ENCODE assay signal across 21 cellular contexts in the genomic region with DNA sequence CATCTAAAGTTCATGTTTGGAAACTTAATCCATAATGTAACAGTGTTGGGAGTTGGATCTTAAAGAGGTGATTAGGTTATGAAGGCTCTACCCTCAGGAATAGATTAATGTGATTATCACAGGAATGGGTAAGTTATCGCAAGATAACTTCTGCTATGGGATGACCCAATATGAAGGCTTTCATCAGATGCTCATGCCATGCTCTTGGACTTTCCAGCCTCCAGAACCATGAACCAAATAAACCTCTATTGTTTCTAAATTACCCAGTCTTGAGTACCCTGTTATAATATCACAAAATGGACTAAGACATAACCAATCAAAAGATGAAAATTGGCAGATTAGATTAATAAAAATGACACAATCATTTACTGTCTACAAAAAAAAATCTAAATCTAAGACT.
DNase-seq lines count a peak whose midpoint lies in the region; ATAC-seq, FAIRE-seq and TF ChIP-seq lines count a peak whose summit lies in the region.
"Had no signal": no experiment of that assay in that cellular context is flagged by ENCODE, and none has a peak within 500 bp of the region (broad histone marks: within the 10 kb centered on the region; RNA-seq: fewer than 3 reads in every experiment).

No MANE protein-coding gene starts in this region.

- no peak for FAIRE-seq in HepG2 (lab: Jason Lieb, UNC)
- FAIRE-seq in GM12878 (lab: Jason Lieb, UNC), result peak; percentile 13
- FAIRE-seq in keratinocyte (lab: Jason Lieb, UNC), result peak; percentile 5
- FAIRE-seq: A549, D721Med, GM12891, GM19239 had no signal

- in situ Hi-C loops in HepG2 (cut with HindIII; ENCODE audit: extremely low pct_ligation_motif_present, low pct_unique_long_range_greater_than_20kb) (no loop called here), GM12878 (cut with MboI) (no loop called here)

- no peak for TF ChIP-seq POLR2A in HepG2 (IDR thresholded peaks at IDR 0.05; ENCODE audit: insufficient read depth in 1 of 2, low read depth in 2 of 2, low read length in 2 of 2)
- TF ChIP-seq POLR2A in right lobe of liver (IDR thresholded peaks at IDR 0.05), result no peak
- no peak for TF ChIP-seq POLR2A in GM12878 (IDR thresholded peaks at IDR 0.05; ENCODE audit: low read depth, low read length)

- no peak for TF ChIP-seq EP300 in HepG2 (IDR thresholded peaks at IDR 0.05; ENCODE audit: low read depth in 2 of 2, low read length in 2 of 2)
- no peak for TF ChIP-seq EP300 in HepG2 (CRISPR knock-in tag; IDR thresholded peaks at IDR 0.05; ENCODE audit: borderline replicate concordance)
- no peak for TF ChIP-seq EP300 in GM12878 (IDR thresholded peaks at IDR 0.05; ENCODE audit: borderline replicate concordance in 1 of 2, control insufficient read depth in 1 of 2, low read depth in 2 of 2, low read length in 2 of 2)

- no peak for ATAC-seq in HepG2
- ATAC-seq in right lobe of liver, result no peak
- ATAC-seq in GM12878, result no peak
- ATAC-seq: A549; CD8-positive, alpha-beta T cell had no signal

- H2AFZ ChIP-seq in HepG2 (ENCODE audit: low read length) (no peak overlapping the region), GM12878 (ENCODE audit: control insufficient read depth, low read depth, low read length) (no peak overlapping the region), keratinocyte (ENCODE audit: control insufficient read depth, low read length) (no peak overlapping the region)

- RAD21 ChIA-PET in GM12878 (lab: Charles Lee; ENCODE audit: unreplicated experiment), result no interaction called here

- H3K4me2 ChIP-seq in HepG2 (ENCODE audit: low read depth, low read length) (no peak overlapping the region), GM12878 (ENCODE audit: control insufficient read depth, insufficient read depth) (no peak overlapping the region), keratinocyte (ENCODE audit: control insufficient read depth, extremely low read depth, insufficient read depth, low read depth, low read length) (no peak overlapping the region)
- H3K4me2 ChIP-seq: A549; BLaER1 treated with 17β-estradiol and CSF1 and Interleukin-3, amounts not matched to agents 10 nM and 100 nM had no signal

- BruUV-seq in HepG2 (replicated peaks; lab: Mats Ljungman, UMichigan) (no TSS peak), GM12878 (replicated peaks; lab: Mats Ljungman, UMichigan) (no TSS peak)

- TF ChIP-seq RAD21 in HepG2 (CRISPR knock-in tag; IDR thresholded peaks at IDR 0.05) (no peak), GM12878 (IDR thresholded peaks at IDR 0.05; ENCODE audit: insufficient read depth, low read depth, low read length) (no peak)

- H3K4me3 ChIP-seq in HepG2 (replicated peaks in 1 of 3; ENCODE audit: insufficient read depth in 1 of 3, low read depth in 2 of 3, low read length in 3 of 3) (no peak overlapping the region), right lobe of liver (no peak overlapping the region), GM12878 (no peak overlapping the region), keratinocyte (ENCODE audit: control insufficient read depth in 2 of 3, extremely low read depth in 1 of 3, insufficient read depth in 2 of 3, low read depth in 1 of 3, low read length in 3 of 3) (no peak overlapping the region)
- H3K4me3 ChIP-seq: A549; BLaER1 treated with 17β-estradiol and CSF1 and Interleukin-3, amounts not matched to agents 10 nM and 100 nM had no signal

- H3K36me3 ChIP-seq in HepG2 (replicated peaks in 1 of 2; ENCODE audit: control insufficient read depth in 1 of 2, insufficient read depth in 2 of 2, low read length in 2 of 2), result no peaks in the 10 kb centered on the region
- H3K36me3 ChIP-seq in right lobe of liver, result no peaks in the 10 kb centered on the region
- no peaks in the 10 kb centered on the region for H3K36me3 ChIP-seq in GM12878 (ENCODE audit: control insufficient read depth in 2 of 2, insufficient read depth in 2 of 2, low read length in 1 of 2)
- H3K36me3 ChIP-seq in keratinocyte (ENCODE audit: control insufficient read depth in 2 of 2, extremely low read depth in 1 of 2, insufficient read depth in 2 of 2, low read length in 2 of 2), result no peaks in the 10 kb centered on the region
- H3K36me3 ChIP-seq: BLaER1 treated with 17β-estradiol and CSF1 and Interleukin-3, amounts not matched to agents 10 nM and 100 nM had no signal

- H3K9me3 ChIP-seq in HepG2 (ENCODE audit: low read length) (peaks cover 85% of the 10 kb centered on the region), right lobe of liver (no peaks in the 10 kb centered on the region), GM12878 (replicated peaks; ENCODE audit: control insufficient read depth, insufficient read depth, low read length) (no peaks in the 10 kb centered on the region), keratinocyte (ENCODE audit: control insufficient read depth, low read depth, low read length) (peaks cover 1% of the 10 kb centered on the region)
- H3K9me3 ChIP-seq: BLaER1 treated with 17β-estradiol and CSF1 and Interleukin-3, amounts not matched to agents 10 nM and 100 nM; Caco-2 had no signal

- intact Hi-C loops in HepG2 (cut with micrococcal nuclease; ENCODE audit: unreplicated experiment), result no loop called here
- intact Hi-C loops in right lobe of liver (cut with DNase I), result no loop called here
- intact Hi-C loops in GM12878 (cut with micrococcal nuclease; ENCODE audit: unreplicated experiment), result no loop called here

- H3K9ac ChIP-seq in HepG2 (ENCODE audit: insufficient read depth, low read depth, low read length), result no peak overlapping the region
- no peak overlapping the region for H3K9ac ChIP-seq in GM12878 (ENCODE audit: control insufficient read depth, insufficient read depth, low read length)
- no peak overlapping the region for H3K9ac ChIP-seq in keratinocyte (ENCODE audit: control insufficient read depth, extremely low read depth, insufficient read depth, low read length)
- H3K9ac ChIP-seq: BLaER1 treated with 17β-estradiol and CSF1 and Interleukin-3, amounts not matched to agents 10 nM and 100 nM had no signal

- dilution Hi-C loops in keratinocyte (cut with MboI; ENCODE audit: extremely low pct_ligation_motif_present, low sequenced_read_pairs), result no loop called here

- WGBS in HepG2 (ENCODE audit: low lambda C conversion rate), result 37% methylated on average over 1 of the region's 1 CpG
- 100% methylated on average over 1 of the region's 1 CpG for WGBS in right lobe of liver (ENCODE audit: insufficient coverage, low coverage, low lambda C conversion rate, missing lambda C conversion rate)
- WGBS in GM12878 (ENCODE audit: insufficient coverage, insufficient replicate concordance, low lambda C conversion rate, missing lambda C conversion rate), result 37% methylated on average over 1 of the region's 1 CpG

- no peaks in the 10 kb centered on the region for H3K9me1 ChIP-seq in keratinocyte (ENCODE audit: control insufficient read depth, extremely low read depth, insufficient read depth, low read length)

- H3K27me3 ChIP-seq in HepG2 (ENCODE audit: control insufficient read depth in 1 of 2, insufficient read depth in 2 of 2, low read length in 2 of 2) (no peaks in the 10 kb centered on the region), right lobe of liver (no peaks in the 10 kb centered on the region), GM12878 (replicated peaks in 1 of 2; ENCODE audit: control insufficient read depth in 2 of 2, insufficient read depth in 2 of 2, low read length in 1 of 2) (no peaks in the 10 kb centered on the region), keratinocyte (ENCODE audit: control insufficient read depth, extremely low read depth, insufficient read depth, low read length) (no peaks in the 10 kb centered on the region)
- H3K27me3 ChIP-seq: BLaER1 treated with 17β-estradiol and CSF1 and Interleukin-3, amounts not matched to agents 10 nM and 100 nM had no signal

- H3K79me2 ChIP-seq in HepG2 (ENCODE audit: insufficient read depth, low read length) (no peaks in the 10 kb centered on the region), GM12878 (ENCODE audit: control insufficient read depth, insufficient read depth, low read length) (no peaks in the 10 kb centered on the region), keratinocyte (ENCODE audit: control insufficient read depth, insufficient read depth, low read length) (no peaks in the 10 kb centered on the region)

- no peak for TF ChIP-seq CTCF in HepG2 (CRISPR knock-in tag; IDR thresholded peaks at IDR 0.05)
- no peak for TF ChIP-seq CTCF in right lobe of liver (IDR thresholded peaks at IDR 0.05)
- TF ChIP-seq CTCF in GM12878 (IDR thresholded peaks at IDR 0.05 in 2 of 3, conservative IDR thresholded peaks at IDR 0.05 in 1 of 3; ENCODE audit: control insufficient read depth in 2 of 3, extremely low read depth in 1 of 3, insufficient read depth in 1 of 3, low read depth in 3 of 3, low read length in 3 of 3), result no peak
- TF ChIP-seq CTCF in keratinocyte (optimal IDR thresholded peaks at IDR 0.05 in 1 of 3, IDR thresholded peaks at IDR 0.05 in 1 of 3, conservative IDR thresholded peaks at IDR 0.05 in 1 of 3; ENCODE audit: extremely low read depth in 1 of 3, insufficient read depth in 2 of 3, low read length in 3 of 3), result no peak

- SMC1A ChIA-PET in GM12878 (lab: Charles Lee; ENCODE audit: uncharacterized antibody, unreplicated experiment), result no interaction called here

- H3K4me1 ChIP-seq in HepG2 (ENCODE audit: insufficient read depth, low read length) (no peaks in the 10 kb centered on the region), right lobe of liver (no peaks in the 10 kb centered on the region), GM12878 (ENCODE audit: control insufficient read depth, insufficient read depth, low read length) (no peaks in the 10 kb centered on the region), keratinocyte (ENCODE audit: control insufficient read depth, extremely low read depth, insufficient read depth, low read length) (no peaks in the 10 kb centered on the region)
- H3K4me1 ChIP-seq: A549; BLaER1 treated with 17β-estradiol and CSF1 and Interleukin-3, amounts not matched to agents 10 nM and 100 nM; Caco-2 had no signal

- CTCF ChIA-PET in HepG2 (lab: Yijun Ruan, JAX; ENCODE audit: low intra/inter-chr PET ratio, low total read pairs), result no interaction called here
- CTCF ChIA-PET in GM12878 (lab: Yijun Ruan, JAX), result no interaction called here

- H3K27ac ChIP-seq in HepG2 (ENCODE audit: extremely low read length, insufficient read depth, low read length), result no peak overlapping the region
- no peak overlapping the region for H3K27ac ChIP-seq in right lobe of liver
- H3K27ac ChIP-seq in GM12878 (ENCODE audit: control insufficient read depth, insufficient read depth), result no peak overlapping the region
- H3K27ac ChIP-seq in keratinocyte (ENCODE audit: control insufficient read depth, insufficient read depth, low read length), result no peak overlapping the region
- H3K27ac ChIP-seq: 22Rv1; A549; BLaER1 treated with 17β-estradiol and CSF1 and Interleukin-3, amounts not matched to agents 10 nM and 100 nM; C4-2B had no signal

- no peaks in the 10 kb centered on the region for H4K20me1 ChIP-seq in HepG2 (ENCODE audit: insufficient read depth, low read length)
- H4K20me1 ChIP-seq in GM12878 (ENCODE audit: control insufficient read depth, insufficient read depth), result no peaks in the 10 kb centered on the region
- no peaks in the 10 kb centered on the region for H4K20me1 ChIP-seq in keratinocyte (ENCODE audit: control insufficient read depth, extremely low read depth, insufficient read depth, low read length)
- H4K20me1 ChIP-seq: BLaER1 treated with 17β-estradiol and CSF1 and Interleukin-3, amounts not matched to agents 10 nM and 100 nM had no signal

- DNase-seq in HepG2 (ENCODE audit: low spot score), result no peak
- DNase-seq in right lobe of liver, result no peak
- DNase-seq in GM12878 (ENCODE audit: low read depth, low spot score), result no peak
- DNase-seq in keratinocyte (ENCODE audit: low read depth, low spot score), result no peak
- no peak for DNase-seq in activated CD4-positive, alpha-beta T cell treated with anti-CD3 and anti-CD28 coated beads for 4 hours
- DNase-seq in DMS79 (lab: John Stamatoyannopoulos, UW), result no peak
- DNase-seq: AML-193; Caco-2; Calu3; CD4-positive, alpha-beta T cell; CD8-positive, alpha-beta T cell; DND-41; EL; GDM1 had no signal

- POLR2A ChIA-PET in HepG2 (lab: Yijun Ruan, JAX) (no interaction called here), GM12878 (lab: Charles Lee) (no interaction called here)
